In the genomic region with DNA sequence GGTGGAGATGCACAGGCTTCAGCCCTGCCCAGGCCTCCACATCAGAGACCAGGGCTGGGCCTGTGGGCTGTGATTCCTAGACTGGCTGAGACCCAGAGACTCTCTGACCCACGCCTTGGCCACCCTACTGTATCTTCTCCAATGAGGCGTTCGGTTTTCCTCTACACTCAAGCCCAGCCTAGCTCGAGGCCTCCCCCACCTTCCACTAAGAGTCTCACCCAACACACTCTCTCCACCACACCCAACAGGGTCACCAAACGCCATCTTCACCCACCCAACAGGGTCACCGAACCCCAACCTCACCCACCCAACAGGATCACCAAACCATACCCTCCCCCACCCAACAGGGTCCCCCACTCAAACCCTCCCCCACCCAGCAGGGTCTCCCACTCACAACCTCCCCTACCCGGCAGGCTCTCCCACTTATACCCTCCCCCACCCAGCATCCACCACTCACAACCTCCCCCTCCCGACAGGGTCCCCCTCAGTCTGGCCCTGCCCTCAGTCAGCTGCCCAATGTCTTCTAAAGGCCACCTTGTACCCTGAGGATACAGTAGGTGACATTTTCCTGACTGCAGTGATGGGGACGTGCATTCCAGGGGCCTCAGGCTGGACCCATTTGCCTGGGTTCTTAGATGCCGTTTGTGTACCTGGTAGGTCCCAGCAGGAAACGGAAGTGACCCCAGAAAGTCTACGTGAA, we compare ENCODE assay signal across 13 cellular contexts. TPM values are rescaled to one million over a fixed set of nuclear protein-coding genes. Genes with fewer than 3 reads are reported as not detected.
DNase-seq lines count a peak whose midpoint lies in the region; ATAC-seq and TF ChIP-seq lines count a peak whose summit lies in the region.
"Had no signal": no experiment of that assay in that cellular context is flagged by ENCODE, and none has a peak within 500 bp of the region (broad histone marks: within the 10 kb centered on the region; RNA-seq: fewer than 3 reads in every experiment).

No MANE protein-coding gene starts in this region.

- no peak for TF ChIP-seq CTCF in sigmoid colon (IDR thresholded peaks at IDR 0.05)

- no peak overlapping the region for H3K27ac ChIP-seq in sigmoid colon
- H3K27ac ChIP-seq: HL-60 had no signal

- H3K4me3 ChIP-seq in sigmoid colon = no peak overlapping the region

- TF ChIP-seq POLR2A in sigmoid colon (IDR thresholded peaks at IDR 0.05) = no peak

- DNase-seq in ecto neural progenitor cell (ENCODE audit: low spot score) (peak; percentile 29), mesenteric fat pad (ENCODE audit: low spot score) (peak; percentile 41), sigmoid colon (peak; percentile 47), iPS-NIHi11 (ENCODE audit: low spot score) (no peak), 8988T (no peak)
- DNase-seq: DMS53, GF-D8 had no signal

- no peak for ATAC-seq in GM21825 (IDR thresholded peaks at IDR 0.05; ENCODE audit: unreplicated experiment)

- H3K27me3 ChIP-seq in sigmoid colon = peaks cover 8 to 59% (median 39%) of the 10 kb centered on the region in 3 donors

- H3K9me3 ChIP-seq in sigmoid colon = no peaks in the 10 kb centered on the region

- 76 to 87% methylated on average over 12 of the region's 12 CpGs for WGBS in sigmoid colon, 2 donors

- no peak for TF ChIP-seq EP300 in sigmoid colon (IDR thresholded peaks at IDR 0.05)

- peaks cover 0 to 7% (median 3%) of the 10 kb centered on the region in 4 donors for H3K4me1 ChIP-seq in sigmoid colon

- intact Hi-C loops in sigmoid colon (cut with DNase I) = no loop called here

- H3K36me3 ChIP-seq in sigmoid colon = no peaks in the 10 kb centered on the region

RNA-seq across cellular contexts. Expression of a gene that starts 20.4 kb away (rescaled TPM):
- total RNA-seq in mesenteric fat pad = not detected
- not detected for total RNA-seq in sigmoid colon
- polyA plus RNA-seq in sigmoid colon = not detected
- total RNA-seq: A673, H4 had no signal
- polyA plus RNA-seq: BJ, CD14-positive monocyte had no signal

RNA-seq across cellular contexts. Expression of a gene that starts 57.9 kb away (rescaled TPM):
- total RNA-seq in mesenteric fat pad (53.8 TPM), sigmoid colon (10 to 100 TPM; 21.9 to 50.2 (median 35.2) TPM)
- 1 to 10 TPM in 2 of 3 donors, under 1 TPM in 1; 0.69 to 5.4 (median 4.2) TPM for polyA plus RNA-seq in sigmoid colon
- polyA plus RNA-seq: CD14-positive monocyte had no signal

Comparison
In these comparisons a context has a peak if more than half of its experiments do, and no peak if none do; other contexts are left out.
1. DNase-seq: peak in ecto neural progenitor cell (single experiment), mesenteric fat pad (single experiment) and sigmoid colon (single experiment); none in iPS-NIHi11 (single experiment) and 8988T (single experiment).